1 cellular context compared by ENCODE assay signal in the genomic region with DNA sequence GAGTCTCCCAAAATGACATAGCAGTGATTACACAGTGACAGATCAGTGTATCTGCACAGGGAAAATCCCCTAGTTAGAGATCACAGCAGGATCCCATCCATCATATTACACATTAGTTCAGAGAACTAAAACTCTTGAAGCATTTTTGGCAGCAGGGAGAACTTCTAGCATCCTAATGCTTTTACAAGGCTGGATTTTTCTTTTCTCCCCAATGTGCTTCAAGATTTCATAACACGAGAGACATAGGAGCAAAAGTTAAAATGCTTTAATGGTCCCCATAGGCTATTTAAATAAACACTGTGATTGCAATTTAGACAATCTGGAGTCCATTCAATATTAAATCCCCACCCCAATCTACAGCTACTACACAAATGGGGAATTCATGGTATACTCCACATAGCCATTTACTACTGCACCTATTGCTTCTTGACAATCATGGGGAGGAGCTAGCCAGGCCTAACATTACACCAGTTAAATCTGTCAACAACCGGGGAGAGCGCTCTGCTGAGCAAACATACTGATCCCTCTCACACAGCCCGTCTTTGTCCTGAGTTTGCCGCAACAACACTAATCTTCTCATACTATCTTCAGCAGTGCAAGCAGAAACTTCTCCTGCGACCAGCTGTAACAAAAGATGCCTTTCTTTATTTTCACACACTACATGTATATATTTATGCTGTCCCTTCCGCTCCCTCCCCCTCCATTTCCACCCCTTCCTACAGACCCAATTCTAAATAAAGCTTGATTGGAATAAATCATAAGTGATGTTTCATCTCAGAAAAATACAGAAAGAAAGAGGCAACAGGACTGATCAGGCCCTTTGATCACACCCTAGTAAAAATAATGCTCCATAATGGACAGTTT.
TF ChIP-seq lines count a peak whose summit lies in the region.

No MANE protein-coding gene starts in this region.

TF ChIP-seq in HepG2, 621 proteins besides CTCF, POLR2A, EP300 and RAD21 (continued from another document and continues in another):
- TF ChIP-seq ZNF407 (CRISPR knock-in tag; IDR thresholded peaks at IDR 0.05; ENCODE audit: not compliant biosample characterization) (no peak), NFE2L1 (CRISPR knock-in tag; IDR thresholded peaks at IDR 0.05; ENCODE audit: borderline replicate concordance) (no peak), PCBP1 (IDR thresholded peaks at IDR 0.05; ENCODE audit: borderline replicate concordance, low read depth, low read length) (no peak), HINFP (CRISPR knock-in tag; IDR thresholded peaks at IDR 0.05; ENCODE audit: low read depth) (no peak), SMAD3 (CRISPR knock-in tag; IDR thresholded peaks at IDR 0.05) (peak; percentile 59; the same call in 1 of the 2 replicates), BORCS8-MEF2B (CRISPR knock-in tag; IDR thresholded peaks at IDR 0.05) (peak; percentile 79), ZNF629 (CRISPR knock-in tag; conservative IDR thresholded peaks at IDR 0.05) (no peak), FOXM1 (CRISPR knock-in tag; IDR thresholded peaks at IDR 0.05) (no peak), ETV6 (CRISPR knock-in tag; conservative IDR thresholded peaks at IDR 0.05) (peak; percentile 65; the same call in 1 of the 2 replicates), ZNF496 (CRISPR knock-in tag; IDR thresholded peaks at IDR 0.05; ENCODE audit: insufficient replicate concordance) (no peak), RCOR2 (CRISPR knock-in tag; IDR thresholded peaks at IDR 0.05) (peak; percentile 85), ZNF296 (CRISPR knock-in tag; conservative IDR thresholded peaks at IDR 0.05) (no peak), RARA (CRISPR knock-in tag; IDR thresholded peaks at IDR 0.05) (peak; percentile 54; the same call in 1 of the 2 replicates), KDM5A (IDR thresholded peaks at IDR 0.05; ENCODE audit: borderline replicate concordance, low read length) (no peak), ZFP36L2 (CRISPR knock-in tag; IDR thresholded peaks at IDR 0.05) (no peak), TEF (CRISPR knock-in tag; IDR thresholded peaks at IDR 0.05) (no peak), ZNF431 (CRISPR knock-in tag; IDR thresholded peaks at IDR 0.05; ENCODE audit: borderline replicate concordance, low read depth) (no peak; the same call in 1 of the 2 replicates), RFXAP (CRISPR knock-in tag; IDR thresholded peaks at IDR 0.05; ENCODE audit: borderline replicate concordance) (no peak), SRF (IDR thresholded peaks at IDR 0.05; ENCODE audit: low read depth, low read length) (no peak), ZNF770 (CRISPR knock-in tag; IDR thresholded peaks at IDR 0.05) (no peak), ARNT (IDR thresholded peaks at IDR 0.05) (no peak), KDM4B (CRISPR knock-in tag; IDR thresholded peaks at IDR 0.05) (peak; percentile 54; the same call in 1 of the 2 replicates), GFI1 (CRISPR knock-in tag; IDR thresholded peaks at IDR 0.05; ENCODE audit: borderline replicate concordance) (peak; percentile 94), ZNF713 (CRISPR knock-in tag; IDR thresholded peaks at IDR 0.05) (no peak), AKAP8 (CRISPR knock-in tag; IDR thresholded peaks at IDR 0.05) (no peak), ZNF337 (CRISPR knock-in tag; IDR thresholded peaks at IDR 0.05; ENCODE audit: borderline replicate concordance, low read depth) (no peak), SIN3A (IDR thresholded peaks at IDR 0.05; ENCODE audit: borderline replicate concordance, low read depth, low read length) (peak; percentile 57; the same call in 1 of the 2 replicates), E2F5 (CRISPR knock-in tag; conservative IDR thresholded peaks at IDR 0.05) (no peak), NCOA1 (CRISPR knock-in tag; IDR thresholded peaks at IDR 0.05) (peak; percentile 71), IKZF5 (CRISPR knock-in tag; IDR thresholded peaks at IDR 0.05) (peak; percentile 81), NFIB (CRISPR knock-in tag; IDR thresholded peaks at IDR 0.05; ENCODE audit: borderline replicate concordance) (no peak), ZFAT (CRISPR knock-in tag; conservative IDR thresholded peaks at IDR 0.05) (no peak), ZNF33B (CRISPR knock-in tag; IDR thresholded peaks at IDR 0.05) (no peak), HIVEP1 (CRISPR knock-in tag; IDR thresholded peaks at IDR 0.05) (no peak), ZNF614 (CRISPR knock-in tag; IDR thresholded peaks at IDR 0.05; ENCODE audit: borderline replicate concordance) (peak; percentile 90), ZNF781 (CRISPR knock-in tag; IDR thresholded peaks at IDR 0.05; ENCODE audit: borderline replicate concordance, not compliant biosample characterization) (no peak), NR2C2 (CRISPR knock-in tag; IDR thresholded peaks at IDR 0.05; ENCODE audit: borderline replicate concordance) (peak; percentile 50; the same call in 1 of the 2 replicates), ATF7-NPFF (CRISPR knock-in tag; IDR thresholded peaks at IDR 0.05; ENCODE audit: low read depth) (no peak), KLF9 (CRISPR knock-in tag; IDR thresholded peaks at IDR 0.05; ENCODE audit: low read depth) (no peak; the same call in 1 of the 2 replicates)
- TF ChIP-seq, protein P1, sequence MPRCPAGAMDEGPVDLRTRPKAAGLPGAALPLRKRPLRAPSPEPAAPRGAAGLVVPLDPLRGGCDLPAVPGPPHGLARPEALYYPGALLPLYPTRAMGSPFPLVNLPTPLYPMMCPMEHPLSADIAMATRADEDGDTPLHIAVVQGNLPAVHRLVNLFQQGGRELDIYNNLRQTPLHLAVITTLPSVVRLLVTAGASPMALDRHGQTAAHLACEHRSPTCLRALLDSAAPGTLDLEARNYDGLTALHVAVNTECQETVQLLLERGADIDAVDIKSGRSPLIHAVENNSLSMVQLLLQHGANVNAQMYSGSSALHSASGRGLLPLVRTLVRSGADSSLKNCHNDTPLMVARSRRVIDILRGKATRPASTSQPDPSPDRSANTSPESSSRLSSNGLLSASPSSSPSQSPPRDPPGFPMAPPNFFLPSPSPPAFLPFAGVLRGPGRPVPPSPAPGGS (CRISPR knock-in tag; IDR thresholded peaks at IDR 0.05): no peak
- TF ChIP-seq, protein P2, sequence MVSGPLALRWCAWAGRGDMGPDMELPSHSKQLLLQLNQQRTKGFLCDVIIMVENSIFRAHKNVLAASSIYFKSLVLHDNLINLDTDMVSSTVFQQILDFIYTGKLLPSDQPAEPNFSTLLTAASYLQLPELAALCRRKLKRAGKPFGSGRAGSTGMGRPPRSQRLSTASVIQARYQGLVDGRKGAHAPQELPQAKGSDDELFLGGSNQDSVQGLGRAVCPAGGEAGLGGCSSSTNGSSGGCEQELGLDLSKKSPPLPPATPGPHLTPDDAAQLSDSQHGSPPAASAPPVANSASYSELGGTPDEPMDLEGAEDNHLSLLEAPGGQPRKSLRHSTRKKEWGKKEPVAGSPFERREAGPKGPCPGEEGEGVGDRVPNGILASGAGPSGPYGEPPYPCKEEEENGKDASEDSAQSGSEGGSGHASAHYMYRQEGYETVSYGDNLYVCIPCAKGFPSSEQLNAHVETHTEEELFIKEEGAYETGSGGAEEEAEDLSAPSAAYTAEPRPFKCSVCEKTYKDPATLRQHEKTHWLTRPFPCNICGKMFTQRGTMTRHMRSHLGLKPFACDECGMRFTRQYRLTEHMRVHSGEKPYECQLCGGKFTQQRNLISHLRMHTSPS (CRISPR knock-in tag; IDR thresholded peaks at IDR 0.05; ENCODE audit: low read depth): no peak
- TF ChIP-seq, protein P3, sequence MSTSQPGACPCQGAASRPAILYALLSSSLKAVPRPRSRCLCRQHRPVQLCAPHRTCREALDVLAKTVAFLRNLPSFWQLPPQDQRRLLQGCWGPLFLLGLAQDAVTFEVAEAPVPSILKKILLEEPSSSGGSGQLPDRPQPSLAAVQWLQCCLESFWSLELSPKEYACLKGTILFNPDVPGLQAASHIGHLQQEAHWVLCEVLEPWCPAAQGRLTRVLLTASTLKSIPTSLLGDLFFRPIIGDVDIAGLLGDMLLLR (CRISPR knock-in tag; IDR thresholded peaks at IDR 0.05): no peak
